In the genomic region with DNA sequence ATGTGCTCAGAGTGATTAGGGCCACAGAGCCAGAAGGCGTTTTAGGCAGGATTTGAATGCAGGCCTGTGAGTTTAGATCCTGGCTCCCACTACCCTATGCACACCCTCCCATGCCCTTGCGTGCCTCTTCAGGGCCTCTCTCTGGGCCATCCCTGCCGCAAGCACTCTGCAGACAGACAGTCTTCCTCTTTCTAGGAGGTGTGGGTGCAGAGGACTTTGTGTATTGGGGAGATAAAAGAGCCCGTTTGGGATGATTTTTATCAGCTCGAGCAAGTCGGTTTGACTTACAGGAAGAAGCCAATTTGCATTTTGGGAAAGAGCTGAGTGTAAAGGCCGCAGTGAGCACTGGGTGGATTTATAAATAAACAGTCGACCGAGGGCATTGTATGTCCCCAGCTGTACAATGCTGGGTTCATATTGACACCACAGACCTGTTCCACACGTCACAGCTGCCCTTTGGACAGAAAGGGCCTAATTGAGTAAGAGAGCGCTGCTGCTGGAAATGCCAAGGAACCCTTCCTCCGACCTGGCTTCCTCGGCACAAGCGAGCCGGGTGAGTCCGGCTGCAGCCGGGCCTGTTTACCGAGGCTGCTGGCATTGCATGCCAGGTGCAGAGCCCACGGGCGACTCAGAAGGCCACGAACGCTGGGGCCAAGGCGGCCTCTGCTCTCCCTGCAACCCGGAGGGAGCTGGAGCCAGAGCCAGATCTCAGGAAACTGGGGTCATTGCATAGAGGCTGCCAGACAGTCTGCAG, we compare ENCODE assay signal across 1 cellular context.
TF ChIP-seq lines count a peak whose summit lies in the region.

No MANE protein-coding gene starts in this region.

TF ChIP-seq in HepG2, 621 proteins besides CTCF, POLR2A, EP300 and RAD21 (continued from another document and continues in another):
- TF ChIP-seq, protein P1, sequence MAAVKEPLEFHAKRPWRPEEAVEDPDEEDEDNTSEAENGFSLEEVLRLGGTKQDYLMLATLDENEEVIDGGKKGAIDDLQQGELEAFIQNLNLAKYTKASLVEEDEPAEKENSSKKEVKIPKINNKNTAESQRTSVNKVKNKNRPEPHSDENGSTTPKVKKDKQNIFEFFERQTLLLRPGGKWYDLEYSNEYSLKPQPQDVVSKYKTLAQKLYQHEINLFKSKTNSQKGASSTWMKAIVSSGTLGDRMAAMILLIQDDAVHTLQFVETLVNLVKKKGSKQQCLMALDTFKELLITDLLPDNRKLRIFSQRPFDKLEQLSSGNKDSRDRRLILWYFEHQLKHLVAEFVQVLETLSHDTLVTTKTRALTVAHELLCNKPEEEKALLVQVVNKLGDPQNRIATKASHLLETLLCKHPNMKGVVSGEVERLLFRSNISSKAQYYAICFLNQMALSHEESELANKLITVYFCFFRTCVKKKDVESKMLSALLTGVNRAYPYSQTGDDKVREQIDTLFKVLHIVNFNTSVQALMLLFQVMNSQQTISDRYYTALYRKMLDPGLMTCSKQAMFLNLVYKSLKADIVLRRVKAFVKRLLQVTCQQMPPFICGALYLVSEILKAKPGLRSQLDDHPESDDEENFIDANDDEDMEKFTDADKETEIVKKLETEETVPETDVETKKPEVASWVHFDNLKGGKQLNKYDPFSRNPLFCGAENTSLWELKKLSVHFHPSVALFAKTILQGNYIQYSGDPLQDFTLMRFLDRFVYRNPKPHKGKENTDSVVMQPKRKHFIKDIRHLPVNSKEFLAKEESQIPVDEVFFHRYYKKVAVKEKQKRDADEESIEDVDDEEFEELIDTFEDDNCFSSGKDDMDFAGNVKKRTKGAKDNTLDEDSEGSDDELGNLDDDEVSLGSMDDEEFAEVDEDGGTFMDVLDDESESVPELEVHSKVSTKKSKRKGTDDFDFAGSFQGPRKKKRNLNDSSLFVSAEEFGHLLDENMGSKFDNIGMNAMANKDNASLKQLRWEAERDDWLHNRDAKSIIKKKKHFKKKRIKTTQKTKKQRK (IDR thresholded peaks at IDR 0.05; ENCODE audit: low read length) = no peak
- peak; percentile 66; the same call in 1 of the 2 replicates for TF ChIP-seq MEIS1 (CRISPR knock-in tag; IDR thresholded peaks at IDR 0.05; ENCODE audit: borderline replicate concordance)
- TF ChIP-seq TBX2 (CRISPR knock-in tag; IDR thresholded peaks at IDR 0.05; ENCODE audit: borderline replicate concordance) = peak; percentile 94
- peak; percentile 94 for TF ChIP-seq CEBPB (IDR thresholded peaks at IDR 0.05; ENCODE audit: borderline replicate concordance, low read depth, low read length)
- no peak for TF ChIP-seq NFE2 (CRISPR knock-in tag; IDR thresholded peaks at IDR 0.05)
- TF ChIP-seq, protein P2, sequence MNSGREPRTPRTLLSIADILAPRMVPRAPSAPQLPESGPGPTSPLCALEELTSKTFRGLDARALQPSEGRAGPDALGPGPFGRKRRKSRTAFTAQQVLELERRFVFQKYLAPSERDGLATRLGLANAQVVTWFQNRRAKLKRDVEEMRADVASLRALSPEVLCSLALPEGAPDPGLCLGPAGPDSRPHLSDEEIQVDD (CRISPR knock-in tag; IDR thresholded peaks at IDR 0.05; ENCODE audit: borderline replicate concordance) = no peak
- no peak for TF ChIP-seq ZNF761 (CRISPR knock-in tag; conservative IDR thresholded peaks at IDR 0.05)
- no peak for TF ChIP-seq ZSCAN29 (CRISPR knock-in tag; conservative IDR thresholded peaks at IDR 0.05)
- no peak for TF ChIP-seq ZMAT3 (CRISPR knock-in tag; conservative IDR thresholded peaks at IDR 0.05)
- no peak for TF ChIP-seq ZC3H4 (CRISPR knock-in tag; IDR thresholded peaks at IDR 0.05; ENCODE audit: borderline replicate concordance)
- no peak for TF ChIP-seq SRSF9 (IDR thresholded peaks at IDR 0.05; ENCODE audit: borderline replicate concordance, insufficient read depth, low read depth, low read length, poor library complexity, severe bottlenecking)
- TF ChIP-seq ZNF660 (CRISPR knock-in tag; IDR thresholded peaks at IDR 0.05; ENCODE audit: borderline replicate concordance, low read depth) = no peak
- TF ChIP-seq ARHGAP35 (CRISPR knock-in tag; IDR thresholded peaks at IDR 0.05; ENCODE audit: borderline replicate concordance) = no peak
- TF ChIP-seq SOX6 (IDR thresholded peaks at IDR 0.05) = no peak
- TF ChIP-seq SOX6 (CRISPR knock-in tag; IDR thresholded peaks at IDR 0.05) = peak; percentile 97
- TF ChIP-seq, protein P3, sequence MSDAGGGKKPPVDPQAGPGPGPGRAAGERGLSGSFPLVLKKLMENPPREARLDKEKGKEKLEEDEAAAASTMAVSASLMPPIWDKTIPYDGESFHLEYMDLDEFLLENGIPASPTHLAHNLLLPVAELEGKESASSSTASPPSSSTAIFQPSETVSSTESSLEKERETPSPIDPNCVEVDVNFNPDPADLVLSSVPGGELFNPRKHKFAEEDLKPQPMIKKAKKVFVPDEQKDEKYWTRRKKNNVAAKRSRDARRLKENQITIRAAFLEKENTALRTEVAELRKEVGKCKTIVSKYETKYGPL (CRISPR knock-in tag; IDR thresholded peaks at IDR 0.05) = no peak
- peak; percentile 40; the same call in 1 of the 2 replicates for TF ChIP-seq ZNF263 (CRISPR knock-in tag; IDR thresholded peaks at IDR 0.05)
- no peak for TF ChIP-seq ZC3H13 (CRISPR knock-in tag; IDR thresholded peaks at IDR 0.05)
- TF ChIP-seq, protein P4, sequence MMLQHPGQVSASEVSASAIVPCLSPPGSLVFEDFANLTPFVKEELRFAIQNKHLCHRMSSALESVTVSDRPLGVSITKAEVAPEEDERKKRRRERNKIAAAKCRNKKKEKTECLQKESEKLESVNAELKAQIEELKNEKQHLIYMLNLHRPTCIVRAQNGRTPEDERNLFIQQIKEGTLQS (CRISPR knock-in tag; IDR thresholded peaks at IDR 0.05) = peak; percentile 14; the same call in 1 of the 2 replicates
- TF ChIP-seq ZNF121 (CRISPR knock-in tag; IDR thresholded peaks at IDR 0.05) = no peak
- no peak for TF ChIP-seq XBP1 (CRISPR knock-in tag; IDR thresholded peaks at IDR 0.05)
- TF ChIP-seq, protein P5, sequence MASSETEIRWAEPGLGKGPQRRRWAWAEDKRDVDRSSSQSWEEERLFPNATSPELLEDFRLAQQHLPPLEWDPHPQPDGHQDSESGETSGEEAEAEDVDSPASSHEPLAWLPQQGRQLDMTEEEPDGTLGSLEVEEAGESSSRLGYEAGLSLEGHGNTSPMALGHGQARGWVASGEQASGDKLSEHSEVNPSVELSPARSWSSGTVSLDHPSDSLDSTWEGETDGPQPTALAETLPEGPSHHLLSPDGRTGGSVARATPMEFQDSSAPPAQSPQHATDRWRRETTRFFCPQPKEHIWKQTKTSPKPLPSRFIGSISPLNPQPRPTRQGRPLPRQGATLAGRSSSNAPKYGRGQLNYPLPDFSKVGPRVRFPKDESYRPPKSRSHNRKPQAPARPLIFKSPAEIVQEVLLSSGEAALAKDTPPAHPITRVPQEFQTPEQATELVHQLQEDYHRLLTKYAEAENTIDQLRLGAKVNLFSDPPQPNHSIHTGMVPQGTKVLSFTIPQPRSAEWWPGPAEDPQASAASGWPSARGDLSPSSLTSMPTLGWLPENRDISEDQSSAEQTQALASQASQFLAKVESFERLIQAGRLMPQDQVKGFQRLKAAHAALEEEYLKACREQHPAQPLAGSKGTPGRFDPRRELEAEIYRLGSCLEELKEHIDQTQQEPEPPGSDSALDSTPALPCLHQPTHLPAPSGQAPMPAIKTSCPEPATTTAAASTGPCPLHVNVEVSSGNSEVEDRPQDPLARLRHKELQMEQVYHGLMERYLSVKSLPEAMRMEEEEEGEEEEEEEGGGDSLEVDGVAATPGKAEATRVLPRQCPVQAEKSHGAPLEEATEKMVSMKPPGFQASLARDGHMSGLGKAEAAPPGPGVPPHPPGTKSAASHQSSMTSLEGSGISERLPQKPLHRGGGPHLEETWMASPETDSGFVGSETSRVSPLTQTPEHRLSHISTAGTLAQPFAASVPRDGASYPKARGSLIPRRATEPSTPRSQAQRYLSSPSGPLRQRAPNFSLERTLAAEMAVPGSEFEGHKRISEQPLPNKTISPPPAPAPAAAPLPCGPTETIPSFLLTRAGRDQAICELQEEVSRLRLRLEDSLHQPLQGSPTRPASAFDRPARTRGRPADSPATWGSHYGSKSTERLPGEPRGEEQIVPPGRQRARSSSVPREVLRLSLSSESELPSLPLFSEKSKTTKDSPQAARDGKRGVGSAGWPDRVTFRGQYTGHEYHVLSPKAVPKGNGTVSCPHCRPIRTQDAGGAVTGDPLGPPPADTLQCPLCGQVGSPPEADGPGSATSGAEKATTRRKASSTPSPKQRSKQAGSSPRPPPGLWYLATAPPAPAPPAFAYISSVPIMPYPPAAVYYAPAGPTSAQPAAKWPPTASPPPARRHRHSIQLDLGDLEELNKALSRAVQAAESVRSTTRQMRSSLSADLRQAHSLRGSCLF (CRISPR knock-in tag; IDR thresholded peaks at IDR 0.05; ENCODE audit: borderline replicate concordance) = no peak
- no peak for TF ChIP-seq ZNF253 (CRISPR knock-in tag; IDR thresholded peaks at IDR 0.05; ENCODE audit: borderline replicate concordance)
- TF ChIP-seq, protein P6, sequence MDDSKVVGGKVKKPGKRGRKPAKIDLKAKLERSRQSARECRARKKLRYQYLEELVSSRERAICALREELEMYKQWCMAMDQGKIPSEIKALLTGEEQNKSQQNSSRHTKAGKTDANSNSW (CRISPR knock-in tag; IDR thresholded peaks at IDR 0.05; ENCODE audit: borderline replicate concordance) = no peak
- TF ChIP-seq, protein P7, sequence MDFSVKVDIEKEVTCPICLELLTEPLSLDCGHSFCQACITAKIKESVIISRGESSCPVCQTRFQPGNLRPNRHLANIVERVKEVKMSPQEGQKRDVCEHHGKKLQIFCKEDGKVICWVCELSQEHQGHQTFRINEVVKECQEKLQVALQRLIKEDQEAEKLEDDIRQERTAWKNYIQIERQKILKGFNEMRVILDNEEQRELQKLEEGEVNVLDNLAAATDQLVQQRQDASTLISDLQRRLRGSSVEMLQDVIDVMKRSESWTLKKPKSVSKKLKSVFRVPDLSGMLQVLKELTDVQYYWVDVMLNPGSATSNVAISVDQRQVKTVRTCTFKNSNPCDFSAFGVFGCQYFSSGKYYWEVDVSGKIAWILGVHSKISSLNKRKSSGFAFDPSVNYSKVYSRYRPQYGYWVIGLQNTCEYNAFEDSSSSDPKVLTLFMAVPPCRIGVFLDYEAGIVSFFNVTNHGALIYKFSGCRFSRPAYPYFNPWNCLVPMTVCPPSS (IDR thresholded peaks at IDR 0.05) = no peak
- peak; percentile 37; the same call in 1 of the 2 replicates for TF ChIP-seq TAF1 (CRISPR knock-in tag; IDR thresholded peaks at IDR 0.05)
- TF ChIP-seq, protein P8, sequence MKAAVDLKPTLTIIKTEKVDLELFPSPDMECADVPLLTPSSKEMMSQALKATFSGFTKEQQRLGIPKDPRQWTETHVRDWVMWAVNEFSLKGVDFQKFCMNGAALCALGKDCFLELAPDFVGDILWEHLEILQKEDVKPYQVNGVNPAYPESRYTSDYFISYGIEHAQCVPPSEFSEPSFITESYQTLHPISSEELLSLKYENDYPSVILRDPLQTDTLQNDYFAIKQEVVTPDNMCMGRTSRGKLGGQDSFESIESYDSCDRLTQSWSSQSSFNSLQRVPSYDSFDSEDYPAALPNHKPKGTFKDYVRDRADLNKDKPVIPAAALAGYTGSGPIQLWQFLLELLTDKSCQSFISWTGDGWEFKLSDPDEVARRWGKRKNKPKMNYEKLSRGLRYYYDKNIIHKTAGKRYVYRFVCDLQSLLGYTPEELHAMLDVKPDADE (CRISPR knock-in tag; IDR thresholded peaks at IDR 0.05) = no peak
- no peak for TF ChIP-seq ATAD3A (CRISPR knock-in tag; IDR thresholded peaks at IDR 0.05)
- TF ChIP-seq ZFP1 (CRISPR knock-in tag; IDR thresholded peaks at IDR 0.05) = peak; percentile 93
- no peak for TF ChIP-seq RELA (CRISPR knock-in tag; IDR thresholded peaks at IDR 0.05)
- TF ChIP-seq, protein P9, sequence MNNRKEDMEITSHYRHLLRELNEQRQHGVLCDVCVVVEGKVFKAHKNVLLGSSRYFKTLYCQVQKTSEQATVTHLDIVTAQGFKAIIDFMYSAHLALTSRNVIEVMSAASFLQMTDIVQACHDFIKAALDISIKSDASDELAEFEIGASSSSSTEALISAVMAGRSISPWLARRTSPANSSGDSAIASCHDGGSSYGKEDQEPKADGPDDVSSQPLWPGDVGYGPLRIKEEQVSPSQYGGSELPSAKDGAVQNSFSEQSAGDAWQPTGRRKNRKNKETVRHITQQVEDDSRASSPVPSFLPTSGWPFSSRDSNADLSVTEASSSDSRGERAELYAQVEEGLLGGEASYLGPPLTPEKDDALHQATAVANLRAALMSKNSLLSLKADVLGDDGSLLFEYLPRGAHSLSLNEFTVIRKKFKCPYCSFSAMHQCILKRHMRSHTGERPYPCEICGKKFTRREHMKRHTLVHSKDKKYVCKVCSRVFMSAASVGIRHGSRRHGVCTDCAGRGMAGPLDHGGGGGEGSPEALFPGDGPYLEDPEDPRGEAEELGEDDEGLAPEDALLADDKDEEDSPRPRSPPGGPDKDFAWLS (CRISPR knock-in tag; IDR thresholded peaks at IDR 0.05; ENCODE audit: borderline replicate concordance) = no peak
- TF ChIP-seq, protein P10, sequence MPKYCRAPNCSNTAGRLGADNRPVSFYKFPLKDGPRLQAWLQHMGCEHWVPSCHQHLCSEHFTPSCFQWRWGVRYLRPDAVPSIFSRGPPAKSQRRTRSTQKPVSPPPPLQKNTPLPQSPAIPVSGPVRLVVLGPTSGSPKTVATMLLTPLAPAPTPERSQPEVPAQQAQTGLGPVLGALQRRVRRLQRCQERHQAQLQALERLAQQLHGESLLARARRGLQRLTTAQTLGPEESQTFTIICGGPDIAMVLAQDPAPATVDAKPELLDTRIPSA (CRISPR knock-in tag; IDR thresholded peaks at IDR 0.05; ENCODE audit: borderline replicate concordance) = no peak
- no peak for TF ChIP-seq CENPX (CRISPR knock-in tag; IDR thresholded peaks at IDR 0.05)
- peak; percentile 69; the same call in 1 of the 2 replicates for TF ChIP-seq KMT2A (CRISPR knock-in tag; IDR thresholded peaks at IDR 0.05)
- TF ChIP-seq GLI4 (CRISPR knock-in tag; IDR thresholded peaks at IDR 0.05; ENCODE audit: borderline replicate concordance) = no peak
- TF ChIP-seq ZKSCAN5 (CRISPR knock-in tag; IDR thresholded peaks at IDR 0.05) = no peak
- peak; percentile 90 for TF ChIP-seq RARA (CRISPR knock-in tag; IDR thresholded peaks at IDR 0.05)
